ENCODE assay signal across 24 cellular contexts in genomic region chr14:51562816-51563215, GRCh38.
DNase-seq lines count a peak whose midpoint lies in the region; ATAC-seq and TF ChIP-seq lines count a peak whose summit lies in the region.
"Had no signal": no experiment of that assay in that cellular context is flagged by ENCODE, and none has a peak within 500 bp of the region (broad histone marks: within the 10 kb centered on the region; RNA-seq: fewer than 3 reads in every experiment).

No MANE protein-coding gene starts in this region.

- ATAC-seq in GM19351 (IDR thresholded peaks at IDR 0.05; ENCODE audit: unreplicated experiment), result no peak
- no peak for ATAC-seq in stimulated activated effector memory CD8-positive, alpha-beta T cell treated with anti-CD3 and anti-CD28 coated beads, Interleukin-12 subunit alpha, Interleukin-12 subunit beta, amount 100 ng/mL, for 72 hours
- ATAC-seq: activated CD8-positive, alpha-beta T cell treated with anti-CD3 and anti-CD28 coated beads for 36 hours; heart left ventricle; Panc1 had no signal

- no peaks in the 10 kb centered on the region for H3K36me3 Mint-ChIP-seq in stimulated activated effector memory CD8-positive, alpha-beta T cell treated with anti-CD3 and anti-CD28 coated beads, Interleukin-12 subunit alpha, Interleukin-12 subunit beta, amount 100 ng/mL, for 72 hours

- H3K4me1 Mint-ChIP-seq in stimulated activated effector memory CD8-positive, alpha-beta T cell treated with anti-CD3 and anti-CD28 coated beads, Interleukin-12 subunit alpha, Interleukin-12 subunit beta, amount 100 ng/mL, for 72 hours, result peaks cover 5% of the 10 kb centered on the region

- DNase-seq in A172 (ENCODE audit: low spot score) (peak; percentile 61), HK-2 (ENCODE audit: unreplicated experiment) (peak; percentile 35), foreskin fibroblast (peak; percentile 41 to 63)
- no peak for DNase-seq in stimulated activated effector memory CD8-positive, alpha-beta T cell treated with anti-CD3 and anti-CD28 coated beads, Interleukin-12 subunit alpha, Interleukin-12 subunit beta, amount 100 ng/mL, for 72 hours (ENCODE audit: low spot score in 2 of 2)
- DNase-seq in stimulated activated CD4-positive, alpha-beta T cell treated with anti-CD3 and anti-CD28 coated beads, Interleukin-4, amount 100 ng/mL, for 4 hours, result no peak
- DNase-seq in activated CD4-positive, alpha-beta T cell treated with anti-CD3 and anti-CD28 coated beads, Interleukin-2, amount 50 U/mL, for 48 hours, result no peak
- DNase-seq: 8988T; activated CD8-positive, alpha-beta T cell treated with anti-CD3 and anti-CD28 coated beads for 36 hours; activated naive CD4-positive, alpha-beta T cell; amygdala; Caco-2; effector CD4-positive, alpha-beta T cell; heart left ventricle; KBM-7; NCI-H187 treated with DMSO at 0.1 percent for 48 hours; stimulated activated CD4-positive, alpha-beta T cell treated with anti-CD3 and anti-CD28 coated beads, Interleukin-1b, Interleukin-23, amount 100 ng/mL, for 48 hours; stomach had no signal

- H3K4me3 Mint-ChIP-seq in stimulated activated effector memory CD8-positive, alpha-beta T cell treated with anti-CD3 and anti-CD28 coated beads, Interleukin-12 subunit alpha, Interleukin-12 subunit beta, amount 100 ng/mL, for 72 hours, result no peak overlapping the region
- H3K4me3 Mint-ChIP-seq: activated CD8-positive, alpha-beta T cell treated with anti-CD3 and anti-CD28 coated beads for 36 hours; neural crest cell; type B pancreatic cell had no signal

- no peaks in the 10 kb centered on the region for H3K9me3 Mint-ChIP-seq in stimulated activated effector memory CD8-positive, alpha-beta T cell treated with anti-CD3 and anti-CD28 coated beads, Interleukin-12 subunit alpha, Interleukin-12 subunit beta, amount 100 ng/mL, for 72 hours
- H3K9me3 Mint-ChIP-seq: activated CD8-positive, alpha-beta T cell treated with anti-CD3 and anti-CD28 coated beads for 36 hours; neural crest cell had no signal

- H3K27ac Mint-ChIP-seq in stimulated activated effector memory CD8-positive, alpha-beta T cell treated with anti-CD3 and anti-CD28 coated beads, Interleukin-12 subunit alpha, Interleukin-12 subunit beta, amount 100 ng/mL, for 72 hours, result no peak overlapping the region
- H3K27ac Mint-ChIP-seq: activated CD8-positive, alpha-beta T cell treated with anti-CD3 and anti-CD28 coated beads for 36 hours; progenitor cell of endocrine pancreas had no signal

- TF ChIP-seq CTCF in VCaP (conservative IDR thresholded peaks at IDR 0.05) (no peak), foreskin fibroblast (IDR thresholded peaks at IDR 0.05; ENCODE audit: low read depth, low read length) (no peak)

- peak overlapping the region; percentile 85; the same call in 1 of the 2 replicates for H3K27ac ChIP-seq in VCaP
- H3K27ac ChIP-seq: BLaER1, heart left ventricle, stomach had no signal

- H3K4me3 ChIP-seq in foreskin fibroblast (ENCODE audit: low read depth in 1 of 2, low read length in 2 of 2), result no peak overlapping the region
- H3K4me3 ChIP-seq: BLaER1, heart left ventricle, stomach had no signal

Comparison
In these comparisons a context has a peak if more than half of its experiments do, and no peak if none do; other contexts are left out.
1. DNase-seq: peak in A172 (single experiment), HK-2 (single experiment) and foreskin fibroblast (2 of 2); none in stimulated activated effector memory CD8-positive, alpha-beta T cell treated with anti-CD3 and anti-CD28 coated beads, Interleukin-12 subunit alpha, Interleukin-12 subunit beta, amount 100 ng/mL, for 72 hours (0 of 2), stimulated activated CD4-positive, alpha-beta T cell treated with anti-CD3 and anti-CD28 coated beads, Interleukin-4, amount 100 ng/mL, for 4 hours (0 of 2) and activated CD4-positive, alpha-beta T cell treated with anti-CD3 and anti-CD28 coated beads, Interleukin-2, amount 50 U/mL, for 48 hours (0 of 2).